1 cellular context compared by ENCODE assay signal in genomic region chr16:28822520-28823290, GRCh38.
A peak's percentile ranks its signal among the peaks of the same experiment; 100 is the strongest.
TF ChIP-seq lines count a peak whose summit lies in the region.

TSS of gene ATXN2L (plus strand) at chr16:28822999. CDS start at chr16:28823260, 261 bp downstream.

TF ChIP-seq in HepG2, 621 proteins besides CTCF, POLR2A, EP300 and RAD21 (continued from another document):
- peak; percentile 79; the same call in 1 of the 2 replicates for TF ChIP-seq FOXO1 (CRISPR knock-in tag; IDR thresholded peaks at IDR 0.05)
- no peak for TF ChIP-seq PRPF4 (IDR thresholded peaks at IDR 0.05; ENCODE audit: low read depth, low read length, poor library complexity, severe bottlenecking)
- peak; percentile 97 for TF ChIP-seq KMT2A (CRISPR knock-in tag; IDR thresholded peaks at IDR 0.05)
- TF ChIP-seq BCLAF1 (IDR thresholded peaks at IDR 0.05) = no peak
- TF ChIP-seq TCF12 (IDR thresholded peaks at IDR 0.05) = no peak
- TF ChIP-seq TCF12 (CRISPR knock-in tag; IDR thresholded peaks at IDR 0.05) = peak; percentile 76
- TF ChIP-seq MXD3 (CRISPR knock-in tag; IDR thresholded peaks at IDR 0.05) = peak; percentile 97
- peak; percentile 96 for TF ChIP-seq KLF6 (CRISPR knock-in tag; IDR thresholded peaks at IDR 0.05)
- peak; percentile 77 for TF ChIP-seq RARA (CRISPR knock-in tag; IDR thresholded peaks at IDR 0.05)
- peak; percentile 70; the same call in 1 of the 2 replicates for TF ChIP-seq GFI1 (CRISPR knock-in tag; IDR thresholded peaks at IDR 0.05; ENCODE audit: borderline replicate concordance)
- no peak for TF ChIP-seq TRAFD1 (CRISPR knock-in tag; IDR thresholded peaks at IDR 0.05; ENCODE audit: borderline replicate concordance)
- TF ChIP-seq SAFB2 (CRISPR knock-in tag; IDR thresholded peaks at IDR 0.05; ENCODE audit: borderline replicate concordance, low read depth) = peak; percentile 76
- TF ChIP-seq ZNF589 (CRISPR knock-in tag; conservative IDR thresholded peaks at IDR 0.05) = peak; percentile 78; the same call in 1 of the 2 replicates
- TF ChIP-seq AHR (CRISPR knock-in tag; IDR thresholded peaks at IDR 0.05) = peak; percentile 95; the same call in 1 of the 2 replicates
- peak; percentile 94; the same call in 1 of the 2 replicates for TF ChIP-seq KLF12 (CRISPR knock-in tag; IDR thresholded peaks at IDR 0.05; ENCODE audit: borderline replicate concordance)
- peak; percentile 92 for TF ChIP-seq PHF8 (CRISPR knock-in tag; IDR thresholded peaks at IDR 0.05)
- TF ChIP-seq ZNF790 (CRISPR knock-in tag; IDR thresholded peaks at IDR 0.05; ENCODE audit: borderline replicate concordance) = no peak
- TF ChIP-seq ZNF891 (CRISPR knock-in tag; IDR thresholded peaks at IDR 0.05) = peak; percentile 47; the same call in 1 of the 2 replicates
- peak; percentile 24; the same call in 1 of the 2 replicates for TF ChIP-seq TOPORS (CRISPR knock-in tag; IDR thresholded peaks at IDR 0.05)
- peak; percentile 88; the same call in 1 of the 2 replicates for TF ChIP-seq ZNF850 (CRISPR knock-in tag; conservative IDR thresholded peaks at IDR 0.05)
- no peak for TF ChIP-seq EZH2 (conservative IDR thresholded peaks at IDR 0.05; ENCODE audit: low read depth, low read length)
- TF ChIP-seq FLYWCH1 (CRISPR knock-in tag; IDR thresholded peaks at IDR 0.05) = peak; percentile 92; the same call in 1 of the 2 replicates
- no peak; the same call in 1 of the 2 replicates for TF ChIP-seq ZSCAN30 (CRISPR knock-in tag; IDR thresholded peaks at IDR 0.05)
- TF ChIP-seq KDM1A (CRISPR knock-in tag; IDR thresholded peaks at IDR 0.05) = no peak
- peak; percentile 89; the same call in 1 of the 2 replicates for TF ChIP-seq ZNF670 (CRISPR knock-in tag; IDR thresholded peaks at IDR 0.05; ENCODE audit: borderline replicate concordance)
- peak; percentile 71 for TF ChIP-seq ISL2 (CRISPR knock-in tag; IDR thresholded peaks at IDR 0.05)
- peak; percentile 32; the same call in 1 of the 2 replicates for TF ChIP-seq ZNF512 (CRISPR knock-in tag; IDR thresholded peaks at IDR 0.05)
- peak; percentile 98; the same call in 1 of the 2 replicates for TF ChIP-seq CBX5 (CRISPR knock-in tag; IDR thresholded peaks at IDR 0.05; ENCODE audit: borderline replicate concordance)
